1 cellular context compared by ENCODE assay signal in the genomic region with DNA sequence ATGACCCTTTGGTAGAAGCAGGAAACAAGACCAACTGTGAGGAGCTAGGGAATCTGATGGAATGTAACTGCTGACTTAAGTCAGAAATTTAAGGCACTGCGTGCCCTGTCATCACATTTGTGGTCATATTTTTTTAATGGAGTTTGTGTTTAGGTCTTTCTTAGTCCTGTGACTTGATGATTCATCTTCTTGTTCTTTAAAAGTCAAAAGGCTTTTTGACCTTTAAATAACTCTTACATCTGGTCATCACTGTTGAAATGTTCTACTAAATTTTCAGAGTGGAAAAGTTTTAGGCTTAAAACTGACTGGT.
TF ChIP-seq lines count a peak whose summit lies in the region.

No MANE protein-coding gene starts in this region.

TF ChIP-seq in A549, 52 proteins besides CTCF, POLR2A, EP300 and RAD21 (continued from another document):
- TF ChIP-seq, protein P1, sequence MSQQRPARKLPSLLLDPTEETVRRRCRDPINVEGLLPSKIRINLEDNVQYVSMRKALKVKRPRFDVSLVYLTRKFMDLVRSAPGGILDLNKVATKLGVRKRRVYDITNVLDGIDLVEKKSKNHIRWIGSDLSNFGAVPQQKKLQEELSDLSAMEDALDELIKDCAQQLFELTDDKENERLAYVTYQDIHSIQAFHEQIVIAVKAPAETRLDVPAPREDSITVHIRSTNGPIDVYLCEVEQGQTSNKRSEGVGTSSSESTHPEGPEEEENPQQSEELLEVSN (IDR thresholded peaks at IDR 0.05; ENCODE audit: borderline replicate concordance, low read depth) = no peak
- TF ChIP-seq ZFP36 (IDR thresholded peaks at IDR 0.05; ENCODE audit: borderline replicate concordance, partially characterized antibody) (no peak), CBX2 (IDR thresholded peaks at IDR 0.05; ENCODE audit: borderline replicate concordance, low read depth) (no peak), ZNF302 (CRISPR knock-in tag; IDR thresholded peaks at IDR 0.05) (no peak), PHF8 (IDR thresholded peaks at IDR 0.05; ENCODE audit: borderline replicate concordance, low read depth) (no peak), MYC (IDR thresholded peaks at IDR 0.05; ENCODE audit: borderline replicate concordance, low read length) (no peak), RARB (CRISPR knock-in tag; IDR thresholded peaks at IDR 0.05) (no peak), HOXA7 (CRISPR knock-in tag; IDR thresholded peaks at IDR 0.05) (no peak), HDAC2 (IDR thresholded peaks at IDR 0.05) (no peak), TFCP2L1 (CRISPR knock-in tag; IDR thresholded peaks at IDR 0.05) (no peak), NPAS2 (CRISPR knock-in tag; IDR thresholded peaks at IDR 0.05; ENCODE audit: borderline replicate concordance) (no peak), MAZ (IDR thresholded peaks at IDR 0.05; ENCODE audit: borderline replicate concordance, low read depth, low read length) (no peak)
- TF ChIP-seq, protein P2, sequence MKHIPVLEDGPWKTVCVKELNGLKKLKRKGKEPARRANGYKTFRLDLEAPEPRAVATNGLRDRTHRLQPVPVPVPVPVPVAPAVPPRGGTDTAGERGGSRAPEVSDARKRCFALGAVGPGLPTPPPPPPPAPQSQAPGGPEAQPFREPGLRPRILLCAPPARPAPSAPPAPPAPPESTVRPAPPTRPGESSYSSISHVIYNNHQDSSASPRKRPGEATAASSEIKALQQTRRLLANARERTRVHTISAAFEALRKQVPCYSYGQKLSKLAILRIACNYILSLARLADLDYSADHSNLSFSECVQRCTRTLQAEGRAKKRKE (CRISPR knock-in tag; IDR thresholded peaks at IDR 0.05; ENCODE audit: low read depth) = no peak
